ENCODE assay signal across 12 cellular contexts in genomic region chr2:209121691-209122090, GRCh38.
DNase-seq lines count a peak whose midpoint lies in the region; ATAC-seq and TF ChIP-seq lines count a peak whose summit lies in the region.
"Had no signal": no experiment of that assay in that cellular context is flagged by ENCODE, and none has a peak within 500 bp of the region (broad histone marks: within the 10 kb centered on the region; RNA-seq: fewer than 3 reads in every experiment).

No MANE protein-coding gene starts in this region.

- H3K4me3 ChIP-seq in tibial artery (no peak overlapping the region), gastroesophageal sphincter (no peak overlapping the region)

- intact Hi-C loops in tibial artery (cut with DNase I; ENCODE audit: low total_unique reads) = no loop called here

- TF ChIP-seq POLR2A in gastroesophageal sphincter (IDR thresholded peaks at IDR 0.05) = no peak

- DNase-seq in pons (ENCODE audit: low spot score) = peak; percentile 71
- DNase-seq in tibial artery = no peak
- no peak for DNase-seq in NCI-H2029 (lab: John Stamatoyannopoulos, UW)
- no peak for DNase-seq in GM20000 (ENCODE audit: low spot score)
- DNase-seq: amniotic stem cell, KG1, NCI-H524, T-cell had no signal

- no peak overlapping the region for H3K27ac ChIP-seq in tibial artery
- H3K27ac ChIP-seq in gastroesophageal sphincter = no peak overlapping the region

- WGBS in gastroesophageal sphincter (ENCODE audit: low coverage in 1 of 2), 2 donors = 58 to 76% methylated on average over 2 of the region's 2 CpGs

- H3K4me1 ChIP-seq in tibial artery (no peaks in the 10 kb centered on the region), gastroesophageal sphincter (no peaks in the 10 kb centered on the region)

- no peaks in the 10 kb centered on the region for H3K9me3 ChIP-seq in tibial artery
- peaks cover 0 to 6% (median 0%) of the 10 kb centered on the region in 3 donors for H3K9me3 ChIP-seq in gastroesophageal sphincter

- no peak for TF ChIP-seq CTCF in tibial artery (IDR thresholded peaks at IDR 0.05)
- no peak for TF ChIP-seq CTCF in GM20000 (IDR thresholded peaks at IDR 0.05; ENCODE audit: extremely low read depth, missing control alignments)
- no peak for TF ChIP-seq CTCF in gastroesophageal sphincter (IDR thresholded peaks at IDR 0.05)

- ATAC-seq in GM19351 (IDR thresholded peaks at IDR 0.05; ENCODE audit: unreplicated experiment) (peak; percentile 93), HG02678 (IDR thresholded peaks at IDR 0.05; ENCODE audit: unreplicated experiment) (peak; percentile 86), HG03442 (IDR thresholded peaks at IDR 0.05; ENCODE audit: unreplicated experiment) (peak; percentile 96), gastroesophageal sphincter (no peak)
- ATAC-seq: T-cell had no signal

- no peaks in the 10 kb centered on the region for H3K27me3 ChIP-seq in tibial artery
- no peaks in the 10 kb centered on the region for H3K27me3 ChIP-seq in gastroesophageal sphincter

- H3K36me3 ChIP-seq in tibial artery (no peaks in the 10 kb centered on the region), gastroesophageal sphincter (no peaks in the 10 kb centered on the region)

- TF ChIP-seq EP300 in gastroesophageal sphincter (IDR thresholded peaks at IDR 0.05) = no peak
